14 cellular contexts compared by ENCODE assay signal in genomic region chr1:198328458-198329032, GRCh38.
"Had no signal": no experiment of that assay in that cellular context is flagged by ENCODE, and none has a peak within 500 bp of the region (broad histone marks: within the 10 kb centered on the region; RNA-seq: fewer than 3 reads in every experiment).

No MANE protein-coding gene starts in this region.

- H3K27me3 ChIP-seq: adrenal gland, gastrocnemius medialis, right lobe of liver, uterus had no signal

- H3K36me3 ChIP-seq: adrenal gland, gastrocnemius medialis, left ventricle myocardium inferior, right lobe of liver, tibial artery, uterus had no signal

- H3K4me3 ChIP-seq: adrenal gland, gastrocnemius medialis, left ventricle myocardium inferior, psoas muscle, right lobe of liver, tibial artery, uterus had no signal

- H3K27ac ChIP-seq: adrenal gland, epithelial cell of prostate, gastrocnemius medialis, left ventricle myocardium inferior, psoas muscle, right lobe of liver, tibial artery, uterus had no signal

- ATAC-seq: effector memory CD8-positive, alpha-beta T cell; gastrocnemius medialis; psoas muscle; right lobe of liver; stimulated activated effector memory CD8-positive, alpha-beta T cell treated with anti-CD3 and anti-CD28 coated beads, Interleukin-12 subunit alpha, Interleukin-12 subunit beta, amount 100 ng/mL, for 72 hours had no signal

- H3K9me3 ChIP-seq: adrenal gland, gastrocnemius medialis, left ventricle myocardium inferior, psoas muscle, right lobe of liver, tibial artery, uterus had no signal

- H3K4me1 ChIP-seq: gastrocnemius medialis, left ventricle myocardium inferior, psoas muscle, right lobe of liver, tibial artery, uterus had no signal

- DNase-seq: activated naive CD4-positive, alpha-beta T cell treated with anti-CD3 and anti-CD28 coated beads, Interleukin-2, amount 50 U/mL, for 16 hours; adrenal gland; central memory CD4-positive, alpha-beta T cell; effector memory CD8-positive, alpha-beta T cell; gastrocnemius medialis; kidney; left ventricle myocardium inferior; mesendoderm; psoas muscle; right lobe of liver; tibial artery; uterus had no signal
